26 cellular contexts compared by ENCODE assay signal in genomic region chr1:29267341-29268070, GRCh38. TPM values are rescaled to one million over a fixed set of nuclear protein-coding genes. Genes with fewer than 3 reads are reported as not detected.
"Had no signal": no experiment of that assay in that cellular context is flagged by ENCODE, and none has a peak within 500 bp of the region (broad histone marks: within the 10 kb centered on the region; RNA-seq: fewer than 3 reads in every experiment).

No MANE protein-coding gene starts in this region.

- DNase-seq: activated B cell treated with CpG ODN at 0.5 μM for 24 hours; activated CD4-positive, alpha-beta memory T cell treated with anti-CD3 and anti-CD28 coated beads for 36 hours; activated CD4-positive, alpha-beta T cell treated with anti-CD3 and anti-CD28 coated beads for 4 hours; activated effector memory CD4-positive, alpha-beta T cell treated with Interleukin-2 at 50 U/mL for 16 hours; activated naive CD4-positive, alpha-beta T cell treated with anti-CD3 and anti-CD28 coated beads for 36 hours; activated naive CD8-positive, alpha-beta T cell treated with anti-CD3 and anti-CD28 coated beads, Interleukin-2, amount 10 ng/mL, durations not matched to agents 7 days and 5 days; activated T-cell treated with anti-CD3 and anti-CD28 coated beads, Interleukin-2, amount 50 U/mL, for 72 hours; amniotic stem cell; cerebellar nuclear complex; cortex of kidney; foreskin keratinocyte; immature natural killer cell; kidney glomerular epithelial cell; left ventricle myocardium superior; psoas muscle; stimulated activated CD4-positive, alpha-beta T cell treated with anti-CD3 and anti-CD28 coated beads, Interleukin-1b, Interleukin-23, amount 100 ng/mL, for 48 hours; substantia nigra; T-helper 1 cell; T1000; thyroid gland had no signal

- H3K36me3 Mint-ChIP-seq: activated CD4-positive, alpha-beta memory T cell treated with anti-CD3 and anti-CD28 coated beads for 36 hours; activated naive CD8-positive, alpha-beta T cell treated with anti-CD3 and anti-CD28 coated beads, Interleukin-2, amount 10 ng/mL, durations not matched to agents 7 days and 5 days; immature natural killer cell; natural killer cell treated with Interleukin-12 subunit alpha and Interleukin-12 subunit beta and Interleukin-15 and Interleukin-18, amount 100 ng/mL, for 72 hours had no signal

- H3K4me2 ChIP-seq: hepatocyte had no signal

- H3K79me2 ChIP-seq: hepatocyte had no signal

- H3K9me3 ChIP-seq: breast epithelium, psoas muscle, right atrium auricular region, thyroid gland had no signal

- H3K4me1 Mint-ChIP-seq: activated B cell treated with CpG ODN at 0.5 μM for 24 hours; activated naive CD8-positive, alpha-beta T cell treated with anti-CD3 and anti-CD28 coated beads, Interleukin-2, amount 10 ng/mL, durations not matched to agents 7 days and 5 days; immature natural killer cell had no signal

- H2AFZ ChIP-seq: hepatocyte had no signal

- H3K27ac ChIP-seq: breast epithelium, foreskin keratinocyte, hepatocyte, psoas muscle, right atrium auricular region, thyroid gland had no signal

- H3K4me3 Mint-ChIP-seq: activated B cell treated with CpG ODN at 0.5 μM for 24 hours; activated CD4-positive, alpha-beta memory T cell treated with anti-CD3 and anti-CD28 coated beads for 36 hours; activated naive CD4-positive, alpha-beta T cell treated with anti-CD3 and anti-CD28 coated beads for 36 hours; activated naive CD8-positive, alpha-beta T cell treated with anti-CD3 and anti-CD28 coated beads, Interleukin-2, amount 10 ng/mL, durations not matched to agents 7 days and 5 days; activated T-cell treated with anti-CD3 and anti-CD28 coated beads, Interleukin-2, amount 50 U/mL, for 72 hours; immature natural killer cell; natural killer cell treated with Interleukin-12 subunit alpha and Interleukin-12 subunit beta and Interleukin-15 and Interleukin-18, amount 100 ng/mL, for 72 hours; stimulated activated naive CD8-positive, alpha-beta T cell treated with anti-CD3 and anti-CD28 coated beads, Interleukin-15, Interleukin-2, amounts not matched to agents 100 ng/mL and 50 ng/mL, for 24 hours had no signal

- H3K27me3 ChIP-seq: breast epithelium, foreskin keratinocyte, hepatocyte, right atrium auricular region, thyroid gland had no signal

- H3K4me3 ChIP-seq: breast epithelium, hepatocyte, psoas muscle, right atrium auricular region, thyroid gland had no signal

- H3K4me1 ChIP-seq: psoas muscle had no signal

- H3K27ac Mint-ChIP-seq: activated B cell treated with CpG ODN at 0.5 μM for 24 hours; activated CD4-positive, alpha-beta memory T cell treated with anti-CD3 and anti-CD28 coated beads for 36 hours; activated naive CD4-positive, alpha-beta T cell treated with anti-CD3 and anti-CD28 coated beads for 36 hours; activated naive CD8-positive, alpha-beta T cell treated with anti-CD3 and anti-CD28 coated beads, Interleukin-2, amount 10 ng/mL, durations not matched to agents 7 days and 5 days; activated T-cell treated with anti-CD3 and anti-CD28 coated beads, Interleukin-2, amount 50 U/mL, for 72 hours; immature natural killer cell; natural killer cell treated with Interleukin-12 subunit alpha and Interleukin-12 subunit beta and Interleukin-15 and Interleukin-18, amount 100 ng/mL, for 72 hours; stimulated activated naive CD8-positive, alpha-beta T cell treated with anti-CD3 and anti-CD28 coated beads, Interleukin-15, Interleukin-2, amounts not matched to agents 100 ng/mL and 50 ng/mL, for 24 hours had no signal

- H3K9me3 Mint-ChIP-seq: activated B cell treated with CpG ODN at 0.5 μM for 24 hours; activated CD4-positive, alpha-beta memory T cell treated with anti-CD3 and anti-CD28 coated beads for 36 hours; activated naive CD4-positive, alpha-beta T cell treated with anti-CD3 and anti-CD28 coated beads for 36 hours; activated naive CD8-positive, alpha-beta T cell treated with anti-CD3 and anti-CD28 coated beads, Interleukin-2, amount 10 ng/mL, durations not matched to agents 7 days and 5 days; activated T-cell treated with anti-CD3 and anti-CD28 coated beads, Interleukin-2, amount 50 U/mL, for 72 hours; immature natural killer cell; natural killer cell treated with Interleukin-12 subunit alpha and Interleukin-12 subunit beta and Interleukin-15 and Interleukin-18, amount 100 ng/mL, for 72 hours; stimulated activated naive CD8-positive, alpha-beta T cell treated with anti-CD3 and anti-CD28 coated beads, Interleukin-15, Interleukin-2, amounts not matched to agents 100 ng/mL and 50 ng/mL, for 24 hours had no signal

- ATAC-seq: activated T-cell treated with anti-CD3 and anti-CD28 coated beads, Interleukin-2, amount 50 U/mL, for 72 hours; foreskin keratinocyte; left ventricle myocardium superior; natural killer cell treated with Interleukin-12 subunit alpha and Interleukin-12 subunit beta and Interleukin-15 and Interleukin-18, amount 100 ng/mL, for 72 hours; psoas muscle; SK-N-SH treated with all-trans-retinoic acid at 6 μM for 48 hours had no signal

- H3K36me3 ChIP-seq: breast epithelium, right atrium auricular region, thyroid gland had no signal

RNA-seq across cellular contexts. Expression of gene PTPRU, which starts 31.2 kb away (rescaled TPM):
- polyA plus RNA-seq: immature natural killer cell had no signal
